1 cellular context compared by ENCODE assay signal in the genomic region with DNA sequence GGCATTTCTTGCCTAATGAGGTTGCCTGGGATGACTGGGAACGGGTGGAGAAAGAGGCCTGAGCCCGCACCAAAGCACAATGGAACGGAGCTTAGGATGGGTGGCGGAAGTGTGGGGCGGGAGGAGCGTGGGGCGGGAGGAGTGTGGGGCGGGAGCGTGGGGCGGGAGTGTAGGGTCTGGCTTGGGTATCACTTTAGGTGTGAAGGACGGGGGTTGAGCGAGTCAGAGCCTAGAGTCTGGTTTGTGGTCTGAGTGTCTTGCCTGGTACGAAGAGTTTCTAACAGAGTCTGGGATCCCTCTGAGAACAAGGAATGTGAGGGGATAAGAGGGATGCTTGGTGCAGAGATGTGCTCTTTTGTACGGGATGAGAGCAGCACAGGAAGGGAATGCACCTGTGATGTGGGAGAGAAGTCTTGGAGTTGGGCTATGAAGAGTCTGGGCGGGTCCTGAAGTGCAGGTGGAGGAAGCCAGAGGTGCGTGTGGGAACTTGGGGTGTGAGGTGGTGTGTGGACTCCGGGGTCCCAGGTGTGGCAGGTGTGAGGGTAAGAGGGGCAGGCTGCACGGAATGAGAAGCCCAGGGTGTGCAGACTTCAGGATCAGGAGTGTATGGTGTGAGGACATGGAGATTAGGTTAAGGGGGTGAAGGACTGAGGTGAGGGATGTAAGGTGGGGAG.
TF ChIP-seq lines count a peak whose summit lies in the region.

No MANE protein-coding gene starts in this region.

TF ChIP-seq in WTC11, 78 proteins besides CTCF, POLR2A, EP300 and RAD21 (continued from another document):
- TF ChIP-seq SMAD4 (CRISPR knock-in tag; IDR thresholded peaks at IDR 0.05), result no peak
- TF ChIP-seq ZMAT4 (CRISPR knock-in tag; IDR thresholded peaks at IDR 0.05), result no peak
- TF ChIP-seq IRF2 (CRISPR knock-in tag; IDR thresholded peaks at IDR 0.05; ENCODE audit: borderline replicate concordance, low read depth), result no peak
